ENCODE assay signal across 8 cellular contexts in genomic region chr15:99733268-99734039, GRCh38. TPM values are rescaled to one million over a fixed set of nuclear protein-coding genes. Genes with fewer than 3 reads are reported as not detected.
DNase-seq lines count a peak whose midpoint lies in the region; ATAC-seq and TF ChIP-seq lines count a peak whose summit lies in the region.

Gene LYSMD4, minus strand, starts transcription at chr15:99733437. Its CDS starts 1,438 bp downstream, at chr15:99731999.

- no peak for TF ChIP-seq EP300 in esophagus muscularis mucosa (IDR thresholded peaks at IDR 0.05)

- no TSS peak for BruUV-seq in Panc1 (replicated peaks; lab: Mats Ljungman, UMichigan)

- CTCF ChIA-PET in Panc1 (lab: Charles Lee), result interaction anchor here (0.6 to 1.1 kb wide), 6 partner anchors 10 to 624 kb away, joined by 3 to 14 read pairs (median 5); no protein-coding TSS in a partner anchor

- no peaks in the 10 kb centered on the region for H3K9me3 Mint-ChIP-seq in activated T-cell treated with anti-CD3 and anti-CD28 coated beads, Interleukin-2, amount 50 U/mL, for 4 hours

- H3K27me3 Mint-ChIP-seq in activated T-cell treated with anti-CD3 and anti-CD28 coated beads, Interleukin-2, amount 50 U/mL, for 4 hours (ENCODE audit: low read depth), result no peaks in the 10 kb centered on the region

- no peaks in the 10 kb centered on the region for H3F3A ChIP-seq in DOHH2 (ENCODE audit: control insufficient read depth, insufficient read depth)
- H3F3A ChIP-seq in GM23248 (ENCODE audit: insufficient read depth), result peaks cover 3% of the 10 kb centered on the region; the same call in 1 of the 2 replicates

- no peaks in the 10 kb centered on the region for H3K27me3 ChIP-seq in DOHH2 (ENCODE audit: control insufficient read depth, low read length)
- H3K27me3 ChIP-seq in GM23248 (replicated peaks; ENCODE audit: insufficient read depth), result no peaks in the 10 kb centered on the region
- no peaks in the 10 kb centered on the region for H3K27me3 ChIP-seq in Panc1 (ENCODE audit: control insufficient read depth, insufficient read depth, low read length)
- H3K27me3 ChIP-seq in esophagus muscularis mucosa, result no peaks in the 10 kb centered on the region

- H2AFZ ChIP-seq in GM23248, result peak within 1 kb of the TSS; percentile 99

- WGBS in GM23248 (ENCODE audit: low coverage in 1 of 2, low lambda C conversion rate in 2 of 2, missing lambda C conversion rate in 2 of 2), 2 experiments, result 7 to 16% methylated on average over 35 to 40 of the region's 69 CpGs
- whole genome bisulfite sequencing in esophagus muscularis mucosa, result 30% methylated on average over 22 of the region's 69 CpGs

- H4K20me1 ChIP-seq in DOHH2 (ENCODE audit: control insufficient read depth, insufficient read depth, low read depth, low read length) (no peaks in the 10 kb centered on the region), GM23248 (ENCODE audit: insufficient read depth) (no peaks in the 10 kb centered on the region)

- no peaks in the 10 kb centered on the region for H3K36me3 Mint-ChIP-seq in activated T-cell treated with anti-CD3 and anti-CD28 coated beads, Interleukin-2, amount 50 U/mL, for 4 hours (ENCODE audit: insufficient read depth)

- peak within 1 kb of the TSS; percentile 82 for H3K4me3 Mint-ChIP-seq in activated T-cell treated with anti-CD3 and anti-CD28 coated beads, Interleukin-2, amount 50 U/mL, for 4 hours

- peaks cover 14% of the 10 kb centered on the region for H3K4me1 Mint-ChIP-seq in activated T-cell treated with anti-CD3 and anti-CD28 coated beads, Interleukin-2, amount 50 U/mL, for 4 hours (ENCODE audit: low read depth)

- H3K9me2 ChIP-seq in DOHH2 (replicated peaks; ENCODE audit: control insufficient read depth, low read length) (no peaks in the 10 kb centered on the region), GM23248 (ENCODE audit: insufficient read depth) (no peaks in the 10 kb centered on the region)

- TF ChIP-seq CTCF in DOHH2 (IDR thresholded peaks at IDR 0.05; ENCODE audit: low read depth, low read length, poor library complexity, severe bottlenecking) (no peak), Panc1 (IDR thresholded peaks at IDR 0.05) (no peak), esophagus muscularis mucosa (IDR thresholded peaks at IDR 0.05) (no peak)

- no peaks in the 10 kb centered on the region for H3K36me3 ChIP-seq in DOHH2 (ENCODE audit: control insufficient read depth, low read length)
- no peaks in the 10 kb centered on the region for H3K36me3 ChIP-seq in GM23248 (ENCODE audit: low read depth)
- peaks cover 23% of the 10 kb centered on the region for H3K36me3 ChIP-seq in KOPT-K1 (ENCODE audit: insufficient read depth, low read length)
- H3K36me3 ChIP-seq in Panc1 (ENCODE audit: control insufficient read depth, insufficient read depth, low read length), result no peaks in the 10 kb centered on the region
- peaks cover 0 to 12% (median 10%) of the 10 kb centered on the region in 4 donors for H3K36me3 ChIP-seq in esophagus muscularis mucosa

- in situ Hi-C loops in GM23248 (cut with MboI), result loop anchor here (10.0 to 25.0 kb wide), 2 partner anchors 61 to 621 kb away; partner anchors contain the start of gene SYNM
- in situ Hi-C loops in Panc1 (cut with HindIII; ENCODE audit: low pct_unique_long_range_greater_than_20kb, low sequenced_read_pairs), result no loop called here

- POLR2A ChIA-PET in Panc1 (lab: Charles Lee), result interaction anchor here (0.6 to 0.9 kb wide), 13 partner anchors 10 to 1172 kb away, joined by 3 to 9 read pairs (median 4); no protein-coding TSS in a partner anchor

- H3K79me2 ChIP-seq in DOHH2 (ENCODE audit: control insufficient read depth, low read length) (no peaks in the 10 kb centered on the region), GM23248 (ENCODE audit: insufficient read depth) (no peaks in the 10 kb centered on the region)

- peak within 1 kb of the TSS; percentile 81 for H3K4me3 ChIP-seq in DOHH2 (ENCODE audit: low read length)
- peak within 1 kb of the TSS; percentile 85 for H3K4me3 ChIP-seq in GM23248
- peak within 1 kb of the TSS; percentile 72 to 93 for H3K4me3 ChIP-seq in Panc1 (ENCODE audit: low read depth in 2 of 2, low read length in 2 of 2)
- H3K4me3 ChIP-seq in esophagus muscularis mucosa, result peak within 1 kb of the TSS; percentile 86 to 97 (median 92)

- H3K4me1 ChIP-seq in DOHH2 (ENCODE audit: control insufficient read depth, low read length) (peaks cover 11% of the 10 kb centered on the region), GM23248 (ENCODE audit: insufficient read depth) (peaks cover 12% of the 10 kb centered on the region), Panc1 (ENCODE audit: control insufficient read depth, insufficient read depth, low read length) (peaks cover 5% of the 10 kb centered on the region; the same call in 1 of the 2 replicates), esophagus muscularis mucosa (peaks cover 23 to 48% (median 36%) of the 10 kb centered on the region in 4 donors)

- TF ChIP-seq POLR2A in esophagus muscularis mucosa (IDR thresholded peaks at IDR 0.05; ENCODE audit: low read depth), result peak; percentile 84

- peak; percentile 99 for ATAC-seq in Panc1
- ATAC-seq in activated T-cell treated with anti-CD3 and anti-CD28 coated beads, Interleukin-2, amount 50 U/mL, for 4 hours, result peak; percentile 99

- H3K27ac ChIP-seq in DOHH2 (ENCODE audit: low read depth, low read length) (no peak within 1 kb of the TSS), GM23248 (no peak within 1 kb of the TSS), KOPT-K1 (ENCODE audit: low read depth, low read length, poor library complexity, severe bottlenecking) (peak within 1 kb of the TSS; percentile 70), Panc1 (ENCODE audit: low read length) (peak within 1 kb of the TSS; percentile 86), esophagus muscularis mucosa (replicated peaks in 1 of 4) (peak within 1 kb of the TSS; percentile 90 to 94 (median 92))

- H3K9me3 ChIP-seq in DOHH2 (ENCODE audit: control insufficient read depth, insufficient read depth, low read length) (no peaks in the 10 kb centered on the region), GM23248 (ENCODE audit: low read depth) (no peaks in the 10 kb centered on the region), KOPT-K1 (ENCODE audit: insufficient read depth, low read length, poor library complexity, severe bottlenecking) (no peaks in the 10 kb centered on the region), Panc1 (ENCODE audit: control insufficient read depth, insufficient read depth, low read depth, low read length) (no peaks in the 10 kb centered on the region), esophagus muscularis mucosa (no peaks in the 10 kb centered on the region)

- H3K4me2 ChIP-seq in DOHH2 (ENCODE audit: low read length) (peak within 1 kb of the TSS; percentile 64), GM23248 (ENCODE audit: unreplicated experiment) (peak within 1 kb of the TSS; percentile 95)

- DNase-seq in GM23248 (peak; percentile 97), Panc1 (ENCODE audit: low read depth, low spot score) (peak; percentile 60), esophagus muscularis mucosa (ENCODE audit: extremely low spot score) (peak; percentile 99), myocyte (ENCODE audit: low read depth) (peak; percentile 93)
- peak; percentile 99 for DNase-seq in activated T-cell treated with anti-CD3 and anti-CD28 coated beads, Interleukin-2, amount 50 U/mL, for 4 hours
- peak; percentile 99 for DNase-seq in stimulated activated CD8-positive, alpha-beta memory T cell treated with anti-CD3 and anti-CD28 coated beads, Interleukin-7, amount 100 ng/mL, for 24 hours (ENCODE audit: low read depth)

- intact Hi-C loops in Panc1 (cut with micrococcal nuclease; ENCODE audit: unreplicated experiment), result no loop called here
- intact Hi-C loops in esophagus muscularis mucosa (cut with DNase I), result no loop called here

- peak within 1 kb of the TSS; percentile 76 for H3K9ac ChIP-seq in GM23248

RNA-seq across cellular contexts. Expression of gene LYSMD4, which starts in this region (rescaled TPM):
- total RNA-seq in GM23248 (2014; rRNA removed; shearing (Covaris generic)), result 3.2 and 8.1 TPM in 2 replicates
- 4.8 and 5.2 TPM in 2 replicates for polyA plus RNA-seq in GM23248 (2016; fragmentation: Nextera tagmentation; extraction: Ambion mirVana)
- 8.9 TPM for total RNA-seq in Panc1 (2021; ENCODE audit: unreplicated experiment)
- polyA plus RNA-seq in Panc1 (2012; ENCODE audit: insufficient read length), result 6.4 TPM
- total RNA-seq in activated T-cell treated with anti-CD3 and anti-CD28 coated beads, Interleukin-2, amount 50 U/mL, for 4 hours, result 1 to 10 TPM; 4.5 to 6.2 (median 5.5) TPM
- total RNA-seq in esophagus muscularis mucosa, result 10 to 100 TPM in 3 of 4 donors, 1 to 10 TPM in 1; 7.6 to 15.8 (median 15.2) TPM
- 12.4 and 20.8 TPM in 2 replicates for total RNA-seq in myocyte
- polyA plus RNA-seq in myocyte (2012), result 8.7 TPM

Comparison
In these comparisons a context has a peak if more than half of its experiments do, and no peak if none do; other contexts are left out.
1. H3K27ac ChIP-seq: peak in KOPT-K1 (single experiment), Panc1 (single experiment) and esophagus muscularis mucosa (4 of 4); none in DOHH2 (single experiment) and GM23248 (single experiment).
2. Peak in every context shown above with its lines, with median percentiles within 50 percentile points of each other: H3K4me3 ChIP-seq and DNase-seq.